In the genomic region with DNA sequence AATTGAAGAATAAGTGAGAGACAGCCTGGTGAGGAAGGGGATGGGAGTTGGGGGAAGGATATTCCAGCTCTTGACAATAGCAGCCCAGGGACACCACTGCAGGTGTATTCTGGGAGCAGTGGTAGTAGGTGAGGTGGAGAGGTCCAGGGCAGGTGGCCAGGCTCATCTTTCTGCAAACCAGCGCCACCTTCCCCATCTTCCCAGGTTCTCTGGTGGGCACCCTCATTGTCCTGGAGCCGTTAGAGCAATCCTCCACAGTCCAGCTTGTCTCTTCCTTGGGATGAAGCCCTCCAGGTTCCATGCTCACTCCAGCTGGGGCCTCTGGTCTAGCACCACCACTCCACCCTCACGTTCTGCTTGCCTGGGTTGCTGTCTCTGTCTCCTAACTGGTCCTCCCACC, we compare ENCODE assay signal across 27 cellular contexts.
"Had no signal": no experiment of that assay in that cellular context is flagged by ENCODE, and none has a peak within 500 bp of the region (broad histone marks: within the 10 kb centered on the region; RNA-seq: fewer than 3 reads in every experiment).

No MANE protein-coding gene starts in this region.

- ATAC-seq: activated CD4-positive, CD25-positive, alpha-beta regulatory T cell treated with anti-CD3 and anti-CD28 coated beads, Interleukin-2, amount 50 U/mL, for 24 hours; activated CD8-positive, alpha-beta T cell treated with anti-CD3 and anti-CD28 coated beads for 36 hours; activated naive CD8-positive, alpha-beta T cell treated with anti-CD3 and anti-CD28 coated beads, Interleukin-2, amount 50 U/mL, for 24 hours; body of pancreas; esophagus mucosa; T-helper 17 cell had no signal

- H3K36me3 Mint-ChIP-seq: activated naive CD4-positive, alpha-beta T cell treated with anti-CD3 and anti-CD28 coated beads, Interleukin-2, amount 50 U/mL, for 24 hours; activated naive CD8-positive, alpha-beta T cell treated with anti-CD3 and anti-CD28 coated beads for 36 hours had no signal

- DNase-seq: activated B cell treated with CpG ODN at 0.5 μM for 24 hours; activated CD4-positive, alpha-beta T cell treated with anti-CD3 and anti-CD28 coated beads for 48 hours; activated CD4-positive, alpha-beta T cell treated with anti-CD3 and anti-CD28 coated beads, Interleukin-2, amount 50 U/mL, for 1 hour; activated CD4-positive, alpha-beta T cell treated with anti-CD3 and anti-CD28 coated beads, Interleukin-2, amount 50 U/mL, for 48 hours; activated CD8-positive, alpha-beta T cell treated with anti-CD3 and anti-CD28 coated beads for 36 hours; activated effector memory CD4-positive, alpha-beta T cell treated with anti-CD3 and anti-CD28 coated beads, Interleukin-2, amount 50 U/mL, for 16 hours; activated naive CD4-positive, alpha-beta T cell treated with anti-CD3 and anti-CD28 coated beads for 36 hours; activated naive CD8-positive, alpha-beta T cell treated with anti-CD3 and anti-CD28 coated beads for 36 hours; activated naive CD8-positive, alpha-beta T cell treated with anti-CD3 and anti-CD28 coated beads, Interleukin-2, amount 50 U/mL, for 24 hours; activated T-cell treated with anti-CD3 and anti-CD28 coated beads, Interleukin-2, amount 50 U/mL, for 1 hour; amygdala; aorta; body of pancreas; caudate nucleus; cortex of kidney; dermis blood vessel endothelial cell; effector CD4-positive, alpha-beta T cell; foreskin fibroblast; T-helper 1 cell; T-helper 17 cell; T1000; WERI-Rb-1 had no signal

- H3K4me3 Mint-ChIP-seq: activated B cell treated with CpG ODN at 0.5 μM for 24 hours; activated CD8-positive, alpha-beta T cell treated with anti-CD3 and anti-CD28 coated beads for 36 hours; activated naive CD4-positive, alpha-beta T cell treated with anti-CD3 and anti-CD28 coated beads for 36 hours; activated naive CD4-positive, alpha-beta T cell treated with anti-CD3 and anti-CD28 coated beads, Interleukin-2, amount 50 U/mL, for 24 hours; activated naive CD8-positive, alpha-beta T cell treated with anti-CD3 and anti-CD28 coated beads for 36 hours; activated naive CD8-positive, alpha-beta T cell treated with anti-CD3 and anti-CD28 coated beads, Interleukin-2, amount 50 U/mL, for 24 hours; T-helper 17 cell; T-helper 2 cell treated with Interferon-gamma antibody and Interleukin-4, amounts not matched to agents 5 μg/mL and 100 μg/mL, for 36 hours had no signal

- H3K9me3 Mint-ChIP-seq: activated CD8-positive, alpha-beta T cell treated with anti-CD3 and anti-CD28 coated beads for 36 hours; activated naive CD4-positive, alpha-beta T cell treated with anti-CD3 and anti-CD28 coated beads for 36 hours; activated naive CD4-positive, alpha-beta T cell treated with anti-CD3 and anti-CD28 coated beads, Interleukin-2, amount 50 U/mL, for 24 hours; activated naive CD8-positive, alpha-beta T cell treated with anti-CD3 and anti-CD28 coated beads for 36 hours; activated naive CD8-positive, alpha-beta T cell treated with anti-CD3 and anti-CD28 coated beads, Interleukin-2, amount 50 U/mL, for 24 hours; activated T-helper 2 cell treated with anti-CD3 and anti-CD28 coated beads, Interferon-gamma antibody, Interleukin-2, Interleukin-4, amounts not matched to agents 10 μg/mL and 5 μg/mL and 100 μg/mL, durations not matched to agents 14 hours and 24 hours and 36 hours; T-helper 2 cell treated with Interferon-gamma antibody and Interleukin-4, amounts not matched to agents 5 μg/mL and 100 μg/mL, for 36 hours had no signal

- H3K4me1 Mint-ChIP-seq: activated naive CD8-positive, alpha-beta T cell treated with anti-CD3 and anti-CD28 coated beads, Interleukin-2, amount 50 U/mL, for 24 hours had no signal

- H3K27me3 Mint-ChIP-seq: activated CD8-positive, alpha-beta T cell treated with anti-CD3 and anti-CD28 coated beads for 36 hours; activated naive CD8-positive, alpha-beta T cell treated with anti-CD3 and anti-CD28 coated beads for 36 hours had no signal

- H3K27ac Mint-ChIP-seq: activated B cell treated with CpG ODN at 0.5 μM for 24 hours; activated CD8-positive, alpha-beta T cell treated with anti-CD3 and anti-CD28 coated beads for 36 hours; activated naive CD4-positive, alpha-beta T cell treated with anti-CD3 and anti-CD28 coated beads for 36 hours; activated naive CD4-positive, alpha-beta T cell treated with anti-CD3 and anti-CD28 coated beads, Interleukin-2, amount 50 U/mL, for 24 hours; activated naive CD8-positive, alpha-beta T cell treated with anti-CD3 and anti-CD28 coated beads for 36 hours; activated naive CD8-positive, alpha-beta T cell treated with anti-CD3 and anti-CD28 coated beads, Interleukin-2, amount 50 U/mL, for 24 hours; activated T-helper 2 cell treated with anti-CD3 and anti-CD28 coated beads, Interferon-gamma antibody, Interleukin-2, Interleukin-4, amounts not matched to agents 10 μg/mL and 5 μg/mL and 100 μg/mL, durations not matched to agents 14 hours and 24 hours and 36 hours; T-helper 17 cell; T-helper 2 cell treated with Interferon-gamma antibody and Interleukin-4, amounts not matched to agents 5 μg/mL and 100 μg/mL, for 36 hours had no signal
